1 cellular context compared by ENCODE assay signal in genomic region chr22:46491936-46492335, GRCh38.
TF ChIP-seq lines count a peak whose summit lies in the region.

No MANE protein-coding gene starts in this region.

TF ChIP-seq in H1, 55 proteins besides CTCF, POLR2A, EP300 and RAD21:
- no peak for TF ChIP-seq CBX5 (IDR thresholded peaks at IDR 0.05; ENCODE audit: low read depth, low read length)
- no peak for TF ChIP-seq TEAD4 (IDR thresholded peaks at IDR 0.05; ENCODE audit: low read depth, low read length)
- no peak for TF ChIP-seq ZNF274 (IDR thresholded peaks at IDR 0.05; ENCODE audit: borderline replicate concordance, extremely low read depth, low read length)
- no peak for TF ChIP-seq SP4 (IDR thresholded peaks at IDR 0.05; ENCODE audit: low read length)
- no peak for TF ChIP-seq E2F6 (IDR thresholded peaks at IDR 0.05)
- TF ChIP-seq EZH2 (IDR thresholded peaks at IDR 0.05; ENCODE audit: low read depth, low read length, severe bottlenecking), result no peak
- no peak for TF ChIP-seq MAX (IDR thresholded peaks at IDR 0.05)
- no peak for TF ChIP-seq GTF2F1 (IDR thresholded peaks at IDR 0.05; ENCODE audit: borderline replicate concordance, low read depth, low read length)
